1 cellular context compared by ENCODE assay signal in genomic region chr22:50281957-50282356, GRCh38.
TF ChIP-seq lines count a peak whose summit lies in the region.

No MANE protein-coding gene starts in this region.

TF ChIP-seq in H1, 55 proteins besides CTCF, POLR2A, EP300 and RAD21:
- TF ChIP-seq KDM4A (IDR thresholded peaks at IDR 0.05; ENCODE audit: low read depth, low read length, severe bottlenecking) (no peak), RBBP5 (IDR thresholded peaks at IDR 0.05; ENCODE audit: borderline replicate concordance, low read depth, low read length) (no peak), JUND (IDR thresholded peaks at IDR 0.05; ENCODE audit: low read length) (no peak), MAX (IDR thresholded peaks at IDR 0.05) (no peak), SUZ12 (IDR thresholded peaks at IDR 0.05; ENCODE audit: low read length) (no peak), RFX5 (IDR thresholded peaks at IDR 0.05; ENCODE audit: borderline replicate concordance, low read depth, low read length) (no peak), KDM5A (IDR thresholded peaks at IDR 0.05; ENCODE audit: low read length) (no peak), ASH2L (IDR thresholded peaks at IDR 0.05; ENCODE audit: low read length) (no peak), POLR2AphosphoS5 (IDR thresholded peaks at IDR 0.05; ENCODE audit: low read depth, low read length) (no peak), KDM1A (IDR thresholded peaks at IDR 0.05; ENCODE audit: borderline replicate concordance, low read length) (no peak)
